In genomic region chr20:50304883-50305635, GRCh38 we compare ENCODE assay signal across 10 cellular contexts.
A peak's percentile ranks its signal among the peaks of the same experiment; 100 is the strongest.
DNase-seq lines count a peak whose midpoint lies in the region; ATAC-seq, FAIRE-seq and TF ChIP-seq lines count a peak whose summit lies in the region.
"Had no signal": no experiment of that assay in that cellular context is flagged by ENCODE, and none has a peak within 500 bp of the region (broad histone marks: within the 10 kb centered on the region; RNA-seq: fewer than 3 reads in every experiment).

No MANE protein-coding gene starts in this region.

- no peaks in the 10 kb centered on the region for H3K27me3 ChIP-seq in small intestine (ENCODE audit: control insufficient read depth in 2 of 2, insufficient read depth in 2 of 2, low read length in 2 of 2)

- DNase-seq in GM04503 (ENCODE audit: low read depth) (peak; percentile 95), cardiac fibroblast (ENCODE audit: low read depth in 2 of 2) (peak; percentile 97 to 98), left colon (peak; percentile 66 to 92), small intestine (no peak), NCI-H1105 treated with DMSO at 0.1 percent for 48 hours (lab: John Stamatoyannopoulos, UW) (no peak), NCI-H187 (lab: John Stamatoyannopoulos, UW) (no peak)
- DNase-seq in activated CD8-positive, alpha-beta memory T cell treated with anti-CD3 and anti-CD28 coated beads for 24 hours = no peak
- DNase-seq: activated CD8-positive, alpha-beta memory T cell treated with anti-CD3 and anti-CD28 coated beads, Interleukin-2, amount 10 ng/mL, durations not matched to agents 7 days and 5 days; stimulated activated CD4-positive, alpha-beta T cell treated with anti-CD3 and anti-CD28 coated beads, Interleukin-2, amount 100 ng/mL, for 24 hours had no signal

- ATAC-seq in left colon (peak; percentile 21), HG03442 (IDR thresholded peaks at IDR 0.05; ENCODE audit: unreplicated experiment) (no peak)
- ATAC-seq: activated CD8-positive, alpha-beta memory T cell treated with anti-CD3 and anti-CD28 coated beads, Interleukin-2, amount 10 ng/mL, durations not matched to agents 7 days and 5 days had no signal

- TF ChIP-seq CTCF in cardiac fibroblast (IDR thresholded peaks at IDR 0.05; ENCODE audit: low read depth, low read length) = no peak

- H3K4me3 ChIP-seq in cardiac fibroblast (replicated peaks in 1 of 2; ENCODE audit: low read depth in 2 of 2, low read length in 2 of 2) = no peak overlapping the region
- H3K4me3 ChIP-seq in small intestine (ENCODE audit: low read depth in 1 of 2, low read length in 2 of 2) = no peak overlapping the region

- no peaks in the 10 kb centered on the region for H3K9me3 ChIP-seq in small intestine (ENCODE audit: control insufficient read depth, low read depth)

- no peak for FAIRE-seq in small intestine (lab: Jason Lieb, UNC)

- peaks cover 11 to 12% of the 10 kb centered on the region in 2 donors for H3K4me1 ChIP-seq in small intestine (ENCODE audit: control insufficient read depth in 2 of 2, insufficient read depth in 1 of 2, low read depth in 1 of 2, low read length in 1 of 2)

- no peaks in the 10 kb centered on the region for H3K36me3 ChIP-seq in small intestine (ENCODE audit: control insufficient read depth in 2 of 2, insufficient read depth in 2 of 2, low read length in 2 of 2)

- peak overlapping the region; percentile 72 to 89 for H3K27ac ChIP-seq in small intestine (ENCODE audit: low read depth in 1 of 2, low read length in 1 of 2)

- intact Hi-C loops in left colon (cut with DNase I, micrococcal nuclease) = no loop called here

- 66 to 79% (median 79%) methylated on average over 14 of the region's 14 CpGs for WGBS in small intestine, 3 donors

Comparison
In these comparisons a context has a peak if more than half of its experiments do, and no peak if none do; other contexts are left out.
1. DNase-seq: peak in GM04503 (single experiment), cardiac fibroblast (2 of 2) and left colon (2 of 2); none in small intestine (single experiment), activated CD8-positive, alpha-beta memory T cell treated with anti-CD3 and anti-CD28 coated beads for 24 hours (single experiment), NCI-H1105 treated with DMSO at 0.1 percent for 48 hours (single experiment) and NCI-H187 (0 of 2).